In genomic region chr4:121009578-121010338, GRCh38 we compare ENCODE assay signal across 22 cellular contexts.
DNase-seq lines count a peak whose midpoint lies in the region; ATAC-seq and TF ChIP-seq lines count a peak whose summit lies in the region.
"Had no signal": no experiment of that assay in that cellular context is flagged by ENCODE, and none has a peak within 500 bp of the region (broad histone marks: within the 10 kb centered on the region; RNA-seq: fewer than 3 reads in every experiment).

No MANE protein-coding gene starts in this region.

- H3K4me1 ChIP-seq in GM23338 (ENCODE audit: insufficient read depth) (peaks cover 36% of the 10 kb centered on the region), mucosa of descending colon (ENCODE audit: low read depth) (no peaks in the 10 kb centered on the region)
- H3K4me1 ChIP-seq: BLaER1 treated with 17β-estradiol and CSF1 and Interleukin-3, amounts not matched to agents 10 nM and 100 nM had no signal

- no peaks in the 10 kb centered on the region for H3K79me2 ChIP-seq in GM23338 (replicated peaks; ENCODE audit: insufficient read depth)

- H3K4me3 ChIP-seq in GM23338 (0 out of 2 replicates have a peak overlapping the region, but pooled peaks have one; percentile 19), mucosa of descending colon (no peak overlapping the region)
- H3K4me3 ChIP-seq: BLaER1 treated with 17β-estradiol and CSF1 and Interleukin-3, amounts not matched to agents 10 nM and 100 nM; GM23248 had no signal

- H3K4me1 Mint-ChIP-seq in activated naive CD8-positive, alpha-beta T cell (ENCODE audit: low read depth): peaks cover 87% of the 10 kb centered on the region
- H3K4me1 Mint-ChIP-seq in activated naive CD8-positive, alpha-beta T cell treated with anti-CD3 and anti-CD28 coated beads, Interleukin-2, amount 50 U/mL, for 24 hours: peaks cover 40% of the 10 kb centered on the region
- peaks cover 40% of the 10 kb centered on the region for H3K4me1 Mint-ChIP-seq in GM23338
- peaks cover 12% of the 10 kb centered on the region for H3K4me1 Mint-ChIP-seq in activated naive CD8-positive, alpha-beta T cell treated with anti-CD3 and anti-CD28 coated beads, Interleukin-2, amount 10 ng/mL, durations not matched to agents 7 days and 5 days
- H3K4me1 Mint-ChIP-seq in naive thymus-derived CD8-positive, alpha-beta T cell: peaks cover 41 to 94% (median 78%) of the 10 kb centered on the region in 4 donors
- H3K4me1 Mint-ChIP-seq in activated CD4-positive, alpha-beta T cell treated with anti-CD3 and anti-CD28 coated beads for 36 hours: peaks cover 36% of the 10 kb centered on the region

- H3K27ac Mint-ChIP-seq in activated naive CD8-positive, alpha-beta T cell: peak overlapping the region; percentile 87
- H3K27ac Mint-ChIP-seq in activated naive CD8-positive, alpha-beta T cell treated with anti-CD3 and anti-CD28 coated beads, Interleukin-2, amount 50 U/mL, for 24 hours: no peak overlapping the region
- H3K27ac Mint-ChIP-seq in GM23338: no peak overlapping the region
- peak overlapping the region; percentile 10 for H3K27ac Mint-ChIP-seq in activated naive CD8-positive, alpha-beta T cell treated with anti-CD3 and anti-CD28 coated beads, Interleukin-2, amount 10 ng/mL, durations not matched to agents 7 days and 5 days
- peak overlapping the region; percentile 89 to 98 (median 96) for H3K27ac Mint-ChIP-seq in naive thymus-derived CD8-positive, alpha-beta T cell
- no peak overlapping the region for H3K27ac Mint-ChIP-seq in activated CD4-positive, alpha-beta T cell treated with anti-CD3 and anti-CD28 coated beads for 36 hours

- peak overlapping the region; percentile 60 for H3K4me3 Mint-ChIP-seq in activated naive CD8-positive, alpha-beta T cell
- no peak overlapping the region for H3K4me3 Mint-ChIP-seq in activated naive CD8-positive, alpha-beta T cell treated with anti-CD3 and anti-CD28 coated beads, Interleukin-2, amount 50 U/mL, for 24 hours
- H3K4me3 Mint-ChIP-seq in GM23338: no peak overlapping the region
- H3K4me3 Mint-ChIP-seq in activated naive CD8-positive, alpha-beta T cell treated with anti-CD3 and anti-CD28 coated beads, Interleukin-2, amount 10 ng/mL, durations not matched to agents 7 days and 5 days: peak overlapping the region; percentile 41
- H3K4me3 Mint-ChIP-seq in naive thymus-derived CD8-positive, alpha-beta T cell: peak overlapping the region; percentile 54 to 85 (median 74)
- no peak overlapping the region for H3K4me3 Mint-ChIP-seq in activated CD4-positive, alpha-beta T cell treated with anti-CD3 and anti-CD28 coated beads for 36 hours

- no peaks in the 10 kb centered on the region for H3K27me3 Mint-ChIP-seq in activated naive CD8-positive, alpha-beta T cell
- no peaks in the 10 kb centered on the region for H3K27me3 Mint-ChIP-seq in activated naive CD8-positive, alpha-beta T cell treated with anti-CD3 and anti-CD28 coated beads, Interleukin-2, amount 50 U/mL, for 24 hours
- no peaks in the 10 kb centered on the region for H3K27me3 Mint-ChIP-seq in GM23338 (ENCODE audit: insufficient read depth, low read depth, poor library complexity)
- H3K27me3 Mint-ChIP-seq in activated naive CD8-positive, alpha-beta T cell treated with anti-CD3 and anti-CD28 coated beads, Interleukin-2, amount 10 ng/mL, durations not matched to agents 7 days and 5 days: no peaks in the 10 kb centered on the region
- no peaks in the 10 kb centered on the region for H3K27me3 Mint-ChIP-seq in naive thymus-derived CD8-positive, alpha-beta T cell
- no peaks in the 10 kb centered on the region for H3K27me3 Mint-ChIP-seq in activated CD4-positive, alpha-beta T cell treated with anti-CD3 and anti-CD28 coated beads for 36 hours

- no peaks in the 10 kb centered on the region for H3K27me3 ChIP-seq in GM23338 (ENCODE audit: insufficient read depth)
- H3K27me3 ChIP-seq: BLaER1 treated with 17β-estradiol and CSF1 and Interleukin-3, amounts not matched to agents 10 nM and 100 nM had no signal

- POLR2A ChIA-PET in activated naive CD8-positive, alpha-beta T cell treated with anti-CD3 and anti-CD28 coated beads, Interleukin-2, amount 10 ng/mL, durations not matched to agents 7 days and 5 days (lab: Charles Lee): interaction anchor here (1.0 kb wide), 1 partner anchor 298 kb away, joined by 3 read pairs; no protein-coding TSS in a partner anchor
- POLR2A ChIA-PET in naive thymus-derived CD8-positive, alpha-beta T cell (lab: Charles Lee): interaction anchor here (0.8 to 2.3 kb wide), 6 partner anchors 9 to 87 kb away, joined by 3 to 12 read pairs (median 4); partner anchors contain the start of gene PRDM5
- POLR2A ChIA-PET in activated CD4-positive, alpha-beta T cell treated with anti-CD3 and anti-CD28 coated beads for 36 hours (lab: Charles Lee): no interaction called here

- CTCF ChIA-PET in activated CD4-positive, alpha-beta T cell treated with anti-CD3 and anti-CD28 coated beads for 36 hours (lab: Charles Lee): interaction anchor here (0.6 to 1.3 kb wide), 4 partner anchors 32 to 298 kb away, joined by 3 read pairs; no protein-coding TSS in a partner anchor

- H3K9me3 Mint-ChIP-seq in activated naive CD8-positive, alpha-beta T cell (ENCODE audit: low read depth): no peaks in the 10 kb centered on the region
- peaks cover 3% of the 10 kb centered on the region for H3K9me3 Mint-ChIP-seq in activated naive CD8-positive, alpha-beta T cell treated with anti-CD3 and anti-CD28 coated beads, Interleukin-2, amount 50 U/mL, for 24 hours
- no peaks in the 10 kb centered on the region; the same call in 2 of the 3 replicates for H3K9me3 Mint-ChIP-seq in GM23338
- H3K9me3 Mint-ChIP-seq in activated naive CD8-positive, alpha-beta T cell treated with anti-CD3 and anti-CD28 coated beads, Interleukin-2, amount 10 ng/mL, durations not matched to agents 7 days and 5 days: peaks cover 4% of the 10 kb centered on the region
- H3K9me3 Mint-ChIP-seq in naive thymus-derived CD8-positive, alpha-beta T cell: peaks cover 0 to 8% (median 0%) of the 10 kb centered on the region in 9 donors
- H3K9me3 Mint-ChIP-seq in activated CD4-positive, alpha-beta T cell treated with anti-CD3 and anti-CD28 coated beads for 36 hours (ENCODE audit: low read depth): no peaks in the 10 kb centered on the region

- H4K20me1 ChIP-seq in GM23338 (replicated peaks; ENCODE audit: insufficient read depth): no peaks in the 10 kb centered on the region
- H4K20me1 ChIP-seq: BLaER1 treated with 17β-estradiol and CSF1 and Interleukin-3, amounts not matched to agents 10 nM and 100 nM had no signal

- DNase-seq in activated naive CD8-positive, alpha-beta T cell treated with anti-CD3 and anti-CD28 coated beads, Interleukin-2, amount 50 U/mL, for 24 hours: no peak
- no peak for DNase-seq in GM23338 (ENCODE audit: low spot score)
- DNase-seq in activated naive CD8-positive, alpha-beta T cell treated with anti-CD3 and anti-CD28 coated beads, Interleukin-2, amount 10 ng/mL, durations not matched to agents 7 days and 5 days: no peak
- peak in 4 of 10 donors; percentile 28 to 77 (median 64) for DNase-seq in naive thymus-derived CD8-positive, alpha-beta T cell
- no peak for DNase-seq in mucosa of descending colon
- no peak for DNase-seq in activated CD4-positive, alpha-beta T cell treated with anti-CD3 and anti-CD28 coated beads for 36 hours
- DNase-seq: COR-L47, DMS 273 treated with DMSO at 0.1 percent for 48 hours, NCI-H1417 treated with DMSO at 0.1 percent for 48 hours, NCI-H187 treated with DMSO at 0.1 percent for 48 hours, NCI-H2227 treated with DMSO at 0.1 percent for 48 hours, NCI-H510A treated with DMSO at 0.1 percent for 48 hours, NCI-H82, PC-3, RPMI8226, SIG-M5 had no signal

- H3K36me3 Mint-ChIP-seq in activated naive CD8-positive, alpha-beta T cell: peaks cover 2% of the 10 kb centered on the region
- no peaks in the 10 kb centered on the region for H3K36me3 Mint-ChIP-seq in activated naive CD8-positive, alpha-beta T cell treated with anti-CD3 and anti-CD28 coated beads, Interleukin-2, amount 50 U/mL, for 24 hours (ENCODE audit: low read depth)
- no peaks in the 10 kb centered on the region for H3K36me3 Mint-ChIP-seq in GM23338 (ENCODE audit: low read depth)
- H3K36me3 Mint-ChIP-seq in activated naive CD8-positive, alpha-beta T cell treated with anti-CD3 and anti-CD28 coated beads, Interleukin-2, amount 10 ng/mL, durations not matched to agents 7 days and 5 days: peaks cover 3% of the 10 kb centered on the region
- peaks cover 0 to 9% (median 0%) of the 10 kb centered on the region in 3 donors for H3K36me3 Mint-ChIP-seq in naive thymus-derived CD8-positive, alpha-beta T cell
- H3K36me3 Mint-ChIP-seq in activated CD4-positive, alpha-beta T cell treated with anti-CD3 and anti-CD28 coated beads for 36 hours (ENCODE audit: low read depth): no peaks in the 10 kb centered on the region

- H3K9me2 ChIP-seq in GM23338 (ENCODE audit: insufficient read depth): no peaks in the 10 kb centered on the region

- no peaks in the 10 kb centered on the region for H3K9me3 ChIP-seq in mucosa of descending colon
- H3K9me3 ChIP-seq: BLaER1 treated with 17β-estradiol and CSF1 and Interleukin-3, amounts not matched to agents 10 nM and 100 nM had no signal

- TF ChIP-seq CTCF in GM23338 (conservative IDR thresholded peaks at IDR 0.05; ENCODE audit: low read depth in 2 of 2) (no peak), mucosa of descending colon (IDR thresholded peaks at IDR 0.05) (no peak)

- no peaks in the 10 kb centered on the region for H3F3A ChIP-seq in GM23338 (replicated peaks; ENCODE audit: low read depth)

- intact Hi-C loops in mucosa of descending colon (cut with DNase I, micrococcal nuclease): loop anchor here in 1 of 2 donors (5.0 kb wide), 1 partner anchor 857 kb away; no protein-coding TSS in a partner anchor
- intact Hi-C loops in activated CD4-positive, alpha-beta T cell treated with anti-CD3 and anti-CD28 coated beads for 36 hours (cut with DNase I, micrococcal nuclease): no loop called here

- no peak for ATAC-seq in activated naive CD8-positive, alpha-beta T cell treated with anti-CD3 and anti-CD28 coated beads, Interleukin-2, amount 50 U/mL, for 24 hours
- no peak for ATAC-seq in GM23338
- peak; percentile 66 for ATAC-seq in activated naive CD8-positive, alpha-beta T cell treated with anti-CD3 and anti-CD28 coated beads, Interleukin-2, amount 10 ng/mL, durations not matched to agents 7 days and 5 days (ENCODE audit: low read depth)
- ATAC-seq in naive thymus-derived CD8-positive, alpha-beta T cell: peak; percentile 96 to 98
- no peak for ATAC-seq in GM21528 (IDR thresholded peaks at IDR 0.05; ENCODE audit: low FRiP score, unreplicated experiment)
- ATAC-seq in mucosa of descending colon: no peak
- ATAC-seq in activated CD4-positive, alpha-beta T cell treated with anti-CD3 and anti-CD28 coated beads for 36 hours: no peak
- ATAC-seq: HCT116, PC-3 had no signal

- no peak overlapping the region for H2AFZ ChIP-seq in GM23338
- H2AFZ ChIP-seq: GM23248 had no signal

- peak overlapping the region; percentile 66 for H3K4me2 ChIP-seq in GM23338
- H3K4me2 ChIP-seq: BLaER1 treated with 17β-estradiol and CSF1 and Interleukin-3, amounts not matched to agents 10 nM and 100 nM; KMS-11 had no signal

- H3K36me3 ChIP-seq in GM23338 (ENCODE audit: insufficient read depth): no peaks in the 10 kb centered on the region
- no peaks in the 10 kb centered on the region for H3K36me3 ChIP-seq in mucosa of descending colon (ENCODE audit: low read depth)
- H3K36me3 ChIP-seq: BLaER1 treated with 17β-estradiol and CSF1 and Interleukin-3, amounts not matched to agents 10 nM and 100 nM had no signal

- H3K27ac ChIP-seq in GM23338 (ENCODE audit: low read depth): no peak overlapping the region
- H3K27ac ChIP-seq: BLaER1 treated with 17β-estradiol and CSF1 and Interleukin-3, amounts not matched to agents 10 nM and 100 nM; GM23248; KMS-11 had no signal

Comparison
In these comparisons a context has a peak if more than half of its experiments do, and no peak if none do; other contexts are left out.
1. H3K27ac Mint-ChIP-seq: peak in activated naive CD8-positive, alpha-beta T cell (single experiment), activated naive CD8-positive, alpha-beta T cell treated with anti-CD3 and anti-CD28 coated beads, Interleukin-2, amount 10 ng/mL, durations not matched to agents 7 days and 5 days (single experiment) and naive thymus-derived CD8-positive, alpha-beta T cell (10 of 10); none in activated naive CD8-positive, alpha-beta T cell treated with anti-CD3 and anti-CD28 coated beads, Interleukin-2, amount 50 U/mL, for 24 hours (single experiment), GM23338 (single experiment) and activated CD4-positive, alpha-beta T cell treated with anti-CD3 and anti-CD28 coated beads for 36 hours (single experiment).
2. H3K4me3 Mint-ChIP-seq: peak in activated naive CD8-positive, alpha-beta T cell (single experiment), activated naive CD8-positive, alpha-beta T cell treated with anti-CD3 and anti-CD28 coated beads, Interleukin-2, amount 10 ng/mL, durations not matched to agents 7 days and 5 days (single experiment) and naive thymus-derived CD8-positive, alpha-beta T cell (10 of 10); none in activated naive CD8-positive, alpha-beta T cell treated with anti-CD3 and anti-CD28 coated beads, Interleukin-2, amount 50 U/mL, for 24 hours (single experiment), GM23338 (single experiment) and activated CD4-positive, alpha-beta T cell treated with anti-CD3 and anti-CD28 coated beads for 36 hours (single experiment).
3. ATAC-seq: peak in activated naive CD8-positive, alpha-beta T cell treated with anti-CD3 and anti-CD28 coated beads, Interleukin-2, amount 10 ng/mL, durations not matched to agents 7 days and 5 days (single experiment) and naive thymus-derived CD8-positive, alpha-beta T cell (2 of 2); none in activated naive CD8-positive, alpha-beta T cell treated with anti-CD3 and anti-CD28 coated beads, Interleukin-2, amount 50 U/mL, for 24 hours (single experiment), GM23338 (single experiment), GM21528 (single experiment), mucosa of descending colon (single experiment) and activated CD4-positive, alpha-beta T cell treated with anti-CD3 and anti-CD28 coated beads for 36 hours (single experiment).